In genomic region chr15:63573533-63573932, GRCh38 we compare ENCODE assay signal across 19 cellular contexts. TPM values are rescaled to one million over a fixed set of nuclear protein-coding genes. Genes with fewer than 3 reads are reported as not detected.
A peak's percentile ranks its signal among the peaks of the same experiment; 100 is the strongest.
DNase-seq lines count a peak whose midpoint lies in the region; ATAC-seq and TF ChIP-seq lines count a peak whose summit lies in the region.
"Had no signal": no experiment of that assay in that cellular context is flagged by ENCODE, and none has a peak within 500 bp of the region (broad histone marks: within the 10 kb centered on the region; RNA-seq: fewer than 3 reads in every experiment).

No MANE protein-coding gene starts in this region.

- H3K9me3 ChIP-seq in osteoblast (ENCODE audit: low read depth, low read length): no peaks in the 10 kb centered on the region
- H3K9me3 ChIP-seq: body of pancreas, uterus had no signal

- no peaks in the 10 kb centered on the region for H3K27me3 Mint-ChIP-seq in stimulated activated naive CD8-positive, alpha-beta T cell treated with anti-CD3 and anti-CD28 coated beads, Interleukin-15, Interleukin-2, amounts not matched to agents 100 ng/mL and 50 ng/mL, for 24 hours
- H3K27me3 Mint-ChIP-seq in stimulated activated naive CD8-positive, alpha-beta T cell treated with anti-CD3 and anti-CD28 coated beads, Interleukin-15, amount 100 ng/mL, for 72 hours: no peaks in the 10 kb centered on the region
- H3K27me3 Mint-ChIP-seq in activated T-helper 1 cell treated with anti-CD3 and anti-CD28 coated beads, Interleukin-12 subunit alpha, Interleukin-12 subunit beta, Interleukin-2, Interleukin-4 antibody, amounts not matched to agents 30 ng/mL and 10 ng/mL and 1 ng/mL, durations not matched to agents 14 hours and 24 hours and 36 hours (ENCODE audit: insufficient read depth): no peaks in the 10 kb centered on the region

- H3K36me3 Mint-ChIP-seq in stimulated activated naive CD8-positive, alpha-beta T cell treated with anti-CD3 and anti-CD28 coated beads, Interleukin-15, Interleukin-2, amounts not matched to agents 100 ng/mL and 50 ng/mL, for 24 hours (ENCODE audit: low read depth): peaks cover 65% of the 10 kb centered on the region
- peaks cover 30% of the 10 kb centered on the region for H3K36me3 Mint-ChIP-seq in activated T-helper 1 cell treated with anti-CD3 and anti-CD28 coated beads, Interleukin-12 subunit alpha, Interleukin-12 subunit beta, Interleukin-2, Interleukin-4 antibody, amounts not matched to agents 30 ng/mL and 10 ng/mL and 1 ng/mL, durations not matched to agents 14 hours and 24 hours and 36 hours (ENCODE audit: low read depth)

- no peak for ATAC-seq in stimulated activated naive CD8-positive, alpha-beta T cell treated with anti-CD3 and anti-CD28 coated beads, Interleukin-15, amount 100 ng/mL, for 72 hours
- ATAC-seq in GM18870 (IDR thresholded peaks at IDR 0.05; ENCODE audit: unreplicated experiment): no peak
- ATAC-seq: sciatic nerve had no signal

- no peaks in the 10 kb centered on the region for H3K79me2 ChIP-seq in osteoblast (ENCODE audit: insufficient read depth, low read length)

- no peaks in the 10 kb centered on the region for H3K9me3 Mint-ChIP-seq in stimulated activated naive CD8-positive, alpha-beta T cell treated with anti-CD3 and anti-CD28 coated beads, Interleukin-15, Interleukin-2, amounts not matched to agents 100 ng/mL and 50 ng/mL, for 24 hours
- no peaks in the 10 kb centered on the region for H3K9me3 Mint-ChIP-seq in stimulated activated naive CD8-positive, alpha-beta T cell treated with anti-CD3 and anti-CD28 coated beads, Interleukin-15, amount 100 ng/mL, for 72 hours
- H3K9me3 Mint-ChIP-seq in activated T-helper 1 cell treated with anti-CD3 and anti-CD28 coated beads, Interleukin-12 subunit alpha, Interleukin-12 subunit beta, Interleukin-2, Interleukin-4 antibody, amounts not matched to agents 30 ng/mL and 10 ng/mL and 1 ng/mL, durations not matched to agents 14 hours and 24 hours and 36 hours: no peaks in the 10 kb centered on the region

- H3K4me2 ChIP-seq in osteoblast (ENCODE audit: insufficient read depth, low read length): no peak overlapping the region

- no peaks in the 10 kb centered on the region for H3K27me3 ChIP-seq in osteoblast (ENCODE audit: insufficient read depth, low read length)
- H3K27me3 ChIP-seq: body of pancreas, dorsolateral prefrontal cortex, uterus had no signal

- H4K20me1 ChIP-seq in osteoblast (ENCODE audit: insufficient read depth, low read length): peaks cover 4% of the 10 kb centered on the region

- H3K4me1 ChIP-seq in osteoblast (ENCODE audit: insufficient read depth, low read length): peaks cover 5% of the 10 kb centered on the region
- H3K4me1 ChIP-seq: uterus had no signal

- peaks cover 37% of the 10 kb centered on the region for H3K36me3 ChIP-seq in osteoblast (ENCODE audit: insufficient read depth, low read length)
- H3K36me3 ChIP-seq: uterus had no signal

- peak overlapping the region; percentile 4 for H3K27ac Mint-ChIP-seq in stimulated activated naive CD8-positive, alpha-beta T cell treated with anti-CD3 and anti-CD28 coated beads, Interleukin-15, Interleukin-2, amounts not matched to agents 100 ng/mL and 50 ng/mL, for 24 hours
- H3K27ac Mint-ChIP-seq in stimulated activated naive CD8-positive, alpha-beta T cell treated with anti-CD3 and anti-CD28 coated beads, Interleukin-15, amount 100 ng/mL, for 72 hours: peak overlapping the region in 1 of 2 donors; percentile 23
- peak overlapping the region; percentile 35 for H3K27ac Mint-ChIP-seq in activated T-helper 1 cell treated with anti-CD3 and anti-CD28 coated beads, Interleukin-12 subunit alpha, Interleukin-12 subunit beta, Interleukin-2, Interleukin-4 antibody, amounts not matched to agents 30 ng/mL and 10 ng/mL and 1 ng/mL, durations not matched to agents 14 hours and 24 hours and 36 hours

- H3K4me3 ChIP-seq in fibroblast of villous mesenchyme (ENCODE audit: low read depth, low read length) (no peak overlapping the region), osteoblast (ENCODE audit: insufficient read depth, low read length) (no peak overlapping the region)
- H3K4me3 ChIP-seq: body of pancreas, dorsolateral prefrontal cortex, uterus had no signal

- H3K4me1 Mint-ChIP-seq in stimulated activated naive CD8-positive, alpha-beta T cell treated with anti-CD3 and anti-CD28 coated beads, Interleukin-15, Interleukin-2, amounts not matched to agents 100 ng/mL and 50 ng/mL, for 24 hours (ENCODE audit: low read depth): peaks cover 10% of the 10 kb centered on the region
- peaks cover 7% of the 10 kb centered on the region for H3K4me1 Mint-ChIP-seq in stimulated activated naive CD8-positive, alpha-beta T cell treated with anti-CD3 and anti-CD28 coated beads, Interleukin-15, amount 100 ng/mL, for 72 hours
- H3K4me1 Mint-ChIP-seq in activated T-helper 1 cell treated with anti-CD3 and anti-CD28 coated beads, Interleukin-12 subunit alpha, Interleukin-12 subunit beta, Interleukin-2, Interleukin-4 antibody, amounts not matched to agents 30 ng/mL and 10 ng/mL and 1 ng/mL, durations not matched to agents 14 hours and 24 hours and 36 hours (ENCODE audit: low read depth): peaks cover 9% of the 10 kb centered on the region

- DNase-seq in stimulated activated naive CD8-positive, alpha-beta T cell treated with anti-CD3 and anti-CD28 coated beads, Interleukin-15, amount 100 ng/mL, for 72 hours: no peak
- no peak for DNase-seq in activated T-helper 1 cell treated with anti-CD3 and anti-CD28 coated beads, Interleukin-12 subunit alpha, Interleukin-12 subunit beta, Interleukin-2, Interleukin-4 antibody, amounts not matched to agents 30 ng/mL and 10 ng/mL and 1 ng/mL, durations not matched to agents 14 hours and 24 hours and 36 hours (ENCODE audit: low spot score)
- DNase-seq in fibroblast of villous mesenchyme (ENCODE audit: low read depth) (peak; percentile 27), osteoblast (ENCODE audit: insufficient read length, low spot score, missing footprints) (no peak), cortex of kidney (lab: John Stamatoyannopoulos, UW) (no peak)
- DNase-seq: activated CD4-positive, CD25-positive, alpha-beta regulatory T cell; activated naive CD4-positive, alpha-beta T cell; body of pancreas; dorsolateral prefrontal cortex; HCEC 1CT; NCI-H1694 treated with DMSO at 0.1 percent for 48 hours; SHP77 treated with DMSO at 0.1 percent for 48 hours; T-helper 2 cell; uterus had no signal

- TF ChIP-seq CTCF in fibroblast of villous mesenchyme (IDR thresholded peaks at IDR 0.05; ENCODE audit: insufficient read depth, low read depth, low read length) (no peak), osteoblast (IDR thresholded peaks at IDR 0.05; ENCODE audit: extremely low read depth, low read depth, low read length) (no peak)

- H3K4me3 Mint-ChIP-seq in stimulated activated naive CD8-positive, alpha-beta T cell treated with anti-CD3 and anti-CD28 coated beads, Interleukin-15, Interleukin-2, amounts not matched to agents 100 ng/mL and 50 ng/mL, for 24 hours: no peak overlapping the region
- no peak overlapping the region for H3K4me3 Mint-ChIP-seq in stimulated activated naive CD8-positive, alpha-beta T cell treated with anti-CD3 and anti-CD28 coated beads, Interleukin-15, amount 100 ng/mL, for 72 hours
- no peak overlapping the region for H3K4me3 Mint-ChIP-seq in activated T-helper 1 cell treated with anti-CD3 and anti-CD28 coated beads, Interleukin-12 subunit alpha, Interleukin-12 subunit beta, Interleukin-2, Interleukin-4 antibody, amounts not matched to agents 30 ng/mL and 10 ng/mL and 1 ng/mL, durations not matched to agents 14 hours and 24 hours and 36 hours

- no peak overlapping the region for H3K27ac ChIP-seq in osteoblast (ENCODE audit: low read depth, low read length)
- H3K27ac ChIP-seq: body of pancreas, dorsolateral prefrontal cortex, HL-60, uterus had no signal

- no peak overlapping the region for H2AFZ ChIP-seq in osteoblast (ENCODE audit: low read length)

- intact Hi-C loops in activated T-helper 1 cell treated with anti-CD3 and anti-CD28 coated beads, Interleukin-12 subunit alpha, Interleukin-12 subunit beta, Interleukin-2, Interleukin-4 antibody, amounts not matched to agents 30 ng/mL and 10 ng/mL and 1 ng/mL, durations not matched to agents 14 hours and 24 hours and 36 hours (cut with micrococcal nuclease): no loop called here

RNA-seq across cellular contexts. Expression of gene FBXL22, which starts 23.7 kb away (rescaled TPM):
- total RNA-seq in activated T-helper 1 cell treated with anti-CD3 and anti-CD28 coated beads, Interleukin-12 subunit alpha, Interleukin-12 subunit beta, Interleukin-2, Interleukin-4 antibody, amounts not matched to agents 30 ng/mL and 10 ng/mL and 1 ng/mL, durations not matched to agents 14 hours and 24 hours and 36 hours: 0.83 and 0.88 TPM in 2 replicates
- 1.3 and 2.3 TPM in 2 replicates for total RNA-seq in fibroblast of villous mesenchyme
- total RNA-seq in osteoblast: 0.59 and 1.8 TPM in 2 replicates
- total RNA-seq: body of pancreas, NCI-H460 had no signal
